ENCODE assay signal across 19 cellular contexts in genomic region chr4:2586502-2586901, GRCh38.
"Had no signal": no experiment of that assay in that cellular context is flagged by ENCODE, and none has a peak within 500 bp of the region (broad histone marks: within the 10 kb centered on the region; RNA-seq: fewer than 3 reads in every experiment).

No MANE protein-coding gene starts in this region.

- H3K4me3 ChIP-seq: dorsolateral prefrontal cortex, esophagus squamous epithelium, lower lobe of right lung, neural progenitor cell, right atrium auricular region, sigmoid colon, suprapubic skin, transverse colon, vagina had no signal

- H3K4me1 ChIP-seq: parathyroid adenoma had no signal

- H3K4me3 Mint-ChIP-seq: nephron; neural progenitor cell; stimulated activated memory B cell treated with anti-CD40 and anti-IgM and Interleukin-4, amounts not matched to agents 10 μg/mL and 1 μg/mL and 100 μg/mL, for 72 hours; stimulated activated naive CD8-positive, alpha-beta T cell treated with anti-CD3 and anti-CD28 coated beads, Interleukin-15, Interleukin-2, amounts not matched to agents 100 ng/mL and 50 ng/mL, for 24 hours had no signal

- H3K9me3 Mint-ChIP-seq: effector memory CD8-positive, alpha-beta T cell; neural progenitor cell; stimulated activated memory B cell treated with anti-CD40 and anti-IgM and Interleukin-4, amounts not matched to agents 10 μg/mL and 1 μg/mL and 100 μg/mL, for 72 hours; stimulated activated naive CD8-positive, alpha-beta T cell treated with anti-CD3 and anti-CD28 coated beads, Interleukin-15, Interleukin-2, amounts not matched to agents 100 ng/mL and 50 ng/mL, for 24 hours had no signal

- H3K27me3 Mint-ChIP-seq: effector memory CD8-positive, alpha-beta T cell; progenitor cell of endocrine pancreas; stimulated activated memory B cell treated with anti-CD40 and anti-IgM and Interleukin-4, amounts not matched to agents 10 μg/mL and 1 μg/mL and 100 μg/mL, for 72 hours; stimulated activated naive CD8-positive, alpha-beta T cell treated with anti-CD3 and anti-CD28 coated beads, Interleukin-15, Interleukin-2, amounts not matched to agents 100 ng/mL and 50 ng/mL, for 24 hours had no signal

- H3K27me3 ChIP-seq: dorsolateral prefrontal cortex, esophagus squamous epithelium, neural progenitor cell, right atrium auricular region, sigmoid colon, suprapubic skin, transverse colon, vagina had no signal

- H3K27ac Mint-ChIP-seq: nephron; progenitor cell of endocrine pancreas; stimulated activated memory B cell treated with anti-CD40 and anti-IgM and Interleukin-4, amounts not matched to agents 10 μg/mL and 1 μg/mL and 100 μg/mL, for 72 hours; stimulated activated naive CD8-positive, alpha-beta T cell treated with anti-CD3 and anti-CD28 coated beads, Interleukin-15, Interleukin-2, amounts not matched to agents 100 ng/mL and 50 ng/mL, for 24 hours had no signal

- H3K27ac ChIP-seq: esophagus squamous epithelium, lower lobe of right lung, neural progenitor cell, parathyroid adenoma, right atrium auricular region, sigmoid colon, suprapubic skin, transverse colon, vagina had no signal

- H3K9me3 ChIP-seq: esophagus squamous epithelium, lower lobe of right lung, right atrium auricular region, sigmoid colon, suprapubic skin, transverse colon, vagina had no signal

- H3K36me3 ChIP-seq: esophagus squamous epithelium, lower lobe of right lung, neural progenitor cell, right atrium auricular region, sigmoid colon, suprapubic skin, transverse colon, vagina had no signal

- ATAC-seq: effector memory CD8-positive, alpha-beta T cell; lower lobe of right lung; stimulated activated memory B cell treated with anti-CD40 and anti-IgM and Interleukin-4, amounts not matched to agents 10 μg/mL and 1 μg/mL and 100 μg/mL, for 72 hours had no signal

- DNase-seq: dorsolateral prefrontal cortex; effector memory CD8-positive, alpha-beta T cell; erythroblast; esophagus squamous epithelium; foreskin melanocyte; left ventricle myocardium superior; lower lobe of right lung; sigmoid colon; stimulated activated CD4-positive, alpha-beta T cell treated with anti-CD3 and anti-CD28 coated beads, Interleukin-4, amount 100 ng/mL, for 4 hours; transverse colon had no signal
